In genomic region chr10:124060148-124060720, GRCh38 we compare ENCODE assay signal across 17 cellular contexts. TPM values are rescaled to one million over a fixed set of nuclear protein-coding genes. Genes with fewer than 3 reads are reported as not detected.
DNase-seq lines count a peak whose midpoint lies in the region; ATAC-seq and TF ChIP-seq lines count a peak whose summit lies in the region.
"Had no signal": no experiment of that assay in that cellular context is flagged by ENCODE, and none has a peak within 500 bp of the region (broad histone marks: within the 10 kb centered on the region; RNA-seq: fewer than 3 reads in every experiment).

No MANE protein-coding gene starts in this region.

- no peak overlapping the region for H2BK15ac ChIP-seq in neuronal stem cell (ENCODE audit: low read length)

- H3K4me2 ChIP-seq in BLaER1 (0 out of 2 replicates have a peak overlapping the region, but pooled peaks have one; percentile 1), neuronal stem cell (ENCODE audit: insufficient read depth, low read length, poor library complexity, severe bottlenecking) (no peak overlapping the region)
- H3K4me2 ChIP-seq in BLaER1 treated with 17β-estradiol and CSF1 and Interleukin-3, amounts not matched to agents 10 nM and 100 nM = peak overlapping the region in 7 of 11 experiments; percentile 1 to 75 (median 36); a peak in 6 of 22 replicates

- H4K20me1 ChIP-seq in BLaER1 = peaks cover 93% of the 10 kb centered on the region
- H4K20me1 ChIP-seq in BLaER1 treated with 17β-estradiol and CSF1 and Interleukin-3, amounts not matched to agents 10 nM and 100 nM = peaks cover 23 to 100% (median 73%) of the 10 kb centered on the region in 11 experiments; a peak in 19 of 22 replicates

- H3K23ac ChIP-seq in neuronal stem cell (ENCODE audit: low read depth, low read length, poor library complexity) = no peak overlapping the region

- H2AK5ac ChIP-seq in neuronal stem cell (ENCODE audit: low read depth, low read length) = no peak overlapping the region

- H3K4me1 ChIP-seq in BLaER1 (peaks cover 88% of the 10 kb centered on the region), neuronal stem cell (ENCODE audit: control insufficient read depth in 2 of 2, insufficient read depth in 1 of 2, low read depth in 1 of 2, low read length in 2 of 2) (peaks cover 10 to 15% of the 10 kb centered on the region in 2 donors), left lung (peaks cover 19 to 38% of the 10 kb centered on the region in 2 donors)
- H3K4me1 ChIP-seq in BLaER1 treated with 17β-estradiol and CSF1 and Interleukin-3, amounts not matched to agents 10 nM and 100 nM = peaks cover 81 to 100% (median 92%) of the 10 kb centered on the region in 10 experiments
- H3K4me1 ChIP-seq: HAP-1 had no signal

- H3K9me3 ChIP-seq in BLaER1 = peaks cover 12% of the 10 kb centered on the region
- H3K9me3 ChIP-seq in BLaER1 treated with 17β-estradiol and CSF1 and Interleukin-3, amounts not matched to agents 10 nM and 100 nM (replicated peaks in 1 of 11) = peaks cover 0 to 17% (median 0%) of the 10 kb centered on the region in 11 experiments; a peak in 10 of 22 replicates
- no peaks in the 10 kb centered on the region for H3K9me3 ChIP-seq in neuronal stem cell (replicated peaks in 1 of 2; ENCODE audit: control insufficient read depth in 2 of 2, insufficient read depth in 1 of 2, low read depth in 1 of 2, low read length in 2 of 2)
- H3K9me3 ChIP-seq in left lung = no peaks in the 10 kb centered on the region
- H3K9me3 ChIP-seq: HAP-1 had no signal

- H2AFZ ChIP-seq in neuronal stem cell (ENCODE audit: low read length) = no peak overlapping the region

- DNase-seq in neuronal stem cell (ENCODE audit: low spot score) (no peak), left lung (no peak), DMS153 (lab: John Stamatoyannopoulos, UW) (no peak)
- DNase-seq: ACHN; BE2C; CD4-positive, alpha-beta memory T cell; DMS53; DND-41; EL; KG1 had no signal

- H2BK12ac ChIP-seq in neuronal stem cell (ENCODE audit: low read length) = no peak overlapping the region

- peaks cover 83% of the 10 kb centered on the region for H3K36me3 ChIP-seq in BLaER1
- peaks cover 56 to 90% (median 80%) of the 10 kb centered on the region in 11 experiments for H3K36me3 ChIP-seq in BLaER1 treated with 17β-estradiol and CSF1 and Interleukin-3, amounts not matched to agents 10 nM and 100 nM
- H3K36me3 ChIP-seq in neuronal stem cell (replicated peaks in 1 of 2; ENCODE audit: control insufficient read depth in 2 of 2, insufficient read depth in 2 of 2, low read length in 2 of 2) = no peaks in the 10 kb centered on the region
- no peaks in the 10 kb centered on the region for H3K36me3 ChIP-seq in left lung
- H3K36me3 ChIP-seq: BE2C, HAP-1 had no signal

- H4K91ac ChIP-seq in neuronal stem cell (ENCODE audit: low read depth, low read length, poor library complexity) = no peak overlapping the region

- H4K8ac ChIP-seq in neuronal stem cell (ENCODE audit: low read depth, low read length) = no peak overlapping the region

- H3K4me3 ChIP-seq in BLaER1 = no peak overlapping the region
- H3K4me3 ChIP-seq in BLaER1 treated with 17β-estradiol and CSF1 and Interleukin-3, amounts not matched to agents 10 nM and 100 nM = no peak overlapping the region
- no peak overlapping the region for H3K4me3 ChIP-seq in neuronal stem cell (ENCODE audit: low read length in 2 of 2)
- H3K4me3 ChIP-seq in left lung = no peak overlapping the region
- H3K4me3 ChIP-seq: GM12878, HAP-1 had no signal

- H3K27ac ChIP-seq in BLaER1 (no peak overlapping the region), angular gyrus (ENCODE audit: low read depth, low read length) (peak overlapping the region; percentile 30), neuronal stem cell (replicated peaks; ENCODE audit: low read length) (no peak overlapping the region), left lung (no peak overlapping the region)
- H3K27ac ChIP-seq in BLaER1 treated with 17β-estradiol and CSF1 and Interleukin-3, amounts not matched to agents 10 nM and 100 nM = peak overlapping the region in 2 of 11 experiments; percentile 14 to 22; a peak in 2 of 22 replicates

- H3K18ac ChIP-seq in neuronal stem cell (ENCODE audit: low read length) = peak overlapping the region; percentile 58

- H3K27me3 ChIP-seq in BLaER1 (no peaks in the 10 kb centered on the region), neuronal stem cell (ENCODE audit: control insufficient read depth in 3 of 3, insufficient read depth in 3 of 3, low read depth in 1 of 3, low read length in 3 of 3) (no peaks in the 10 kb centered on the region), left lung (no peaks in the 10 kb centered on the region)
- no peaks in the 10 kb centered on the region for H3K27me3 ChIP-seq in BLaER1 treated with 17β-estradiol and CSF1 and Interleukin-3, amounts not matched to agents 10 nM and 100 nM
- H3K27me3 ChIP-seq: BE2C had no signal

- no peak for ATAC-seq in GM21619 (IDR thresholded peaks at IDR 0.05; ENCODE audit: unreplicated experiment)
- ATAC-seq in left lung = no peak
- ATAC-seq: GM12878 had no signal

- TF ChIP-seq CTCF in left lung (IDR thresholded peaks at IDR 0.05) = no peak

- peak overlapping the region; percentile 26 for H3K14ac ChIP-seq in neuronal stem cell (ENCODE audit: low read length)

- no peak overlapping the region for H3K4ac ChIP-seq in neuronal stem cell (ENCODE audit: low read length)

- no peaks in the 10 kb centered on the region for H3K79me1 ChIP-seq in neuronal stem cell (ENCODE audit: low read depth, low read length)

- H2BK5ac ChIP-seq in neuronal stem cell (ENCODE audit: low read length) = peak overlapping the region; percentile 8

- no peak overlapping the region for H3K9ac ChIP-seq in BLaER1
- H3K9ac ChIP-seq in BLaER1 treated with 17β-estradiol and CSF1 and Interleukin-3, amounts not matched to agents 10 nM and 100 nM = no peak overlapping the region
- no peak overlapping the region for H3K9ac ChIP-seq in neuronal stem cell (ENCODE audit: low read depth, low read length, poor library complexity)

- intact Hi-C loops in left lung (cut with DNase I) = no loop called here

- no CpG with 5 or more reads among the region's 6 CpGs for WGBS in neuronal stem cell (ENCODE audit: extremely low coverage in 2 of 2, insufficient read length in 2 of 2, insufficient replicate concordance in 1 of 2), 2 donors

- H2BK120ac ChIP-seq in neuronal stem cell (ENCODE audit: low read depth, low read length) = no peak overlapping the region

RNA-seq across cellular contexts. Expression of gene CHST15, which starts 33.2 kb away (rescaled TPM):
- 0.42 TPM for polyA plus RNA-seq in neuronal stem cell (2013, experiment 1 of 2)
- polyA plus RNA-seq in neuronal stem cell (2013, experiment 2 of 2) = 0.43 TPM
- total RNA-seq in left lung = 10 to 100 TPM; 30.3 to 53.3 TPM
- total RNA-seq: G401 had no signal
